ENCODE assay signal across 14 cellular contexts in the genomic region with DNA sequence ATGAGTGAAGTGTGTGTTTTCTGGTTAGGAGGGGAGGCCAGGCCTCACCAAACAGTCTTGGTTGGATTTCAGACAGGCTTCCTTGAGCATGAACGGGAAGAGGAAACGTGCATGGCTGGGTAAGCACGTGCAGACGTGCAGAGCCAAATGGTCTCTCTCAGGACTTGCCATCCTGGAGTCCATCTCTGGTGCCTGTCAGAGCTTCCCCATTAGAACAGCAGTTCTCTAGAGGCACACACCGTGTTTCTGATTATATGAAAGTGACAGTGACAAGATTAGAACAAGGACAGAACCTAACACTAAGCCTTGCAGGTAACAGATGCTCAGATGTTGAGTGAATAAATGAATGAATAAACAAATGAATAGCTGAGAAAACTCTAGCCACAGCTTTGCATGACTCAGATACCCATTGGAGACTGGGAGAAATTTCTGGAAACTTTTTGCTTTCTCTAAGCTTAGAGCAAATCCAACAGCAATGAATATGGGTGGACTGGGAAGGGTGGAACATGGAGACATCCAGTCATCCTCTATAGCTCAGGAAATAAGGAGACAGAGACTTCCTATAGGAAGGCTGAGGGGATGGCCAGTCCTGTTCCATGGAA. TPM values are rescaled to one million over a fixed set of nuclear protein-coding genes. Genes with fewer than 3 reads are reported as not detected.
A peak's percentile ranks its signal among the peaks of the same experiment; 100 is the strongest.
DNase-seq lines count a peak whose midpoint lies in the region; ATAC-seq and TF ChIP-seq lines count a peak whose summit lies in the region.
"Had no signal": no experiment of that assay in that cellular context is flagged by ENCODE, and none has a peak within 500 bp of the region (broad histone marks: within the 10 kb centered on the region; RNA-seq: fewer than 3 reads in every experiment).

No MANE protein-coding gene starts in this region.

- no peaks in the 10 kb centered on the region for H3K4me1 ChIP-seq in psoas muscle
- H3K4me1 ChIP-seq in testis: no peaks in the 10 kb centered on the region
- no peaks in the 10 kb centered on the region for H3K4me1 ChIP-seq in breast epithelium

- H3K27ac ChIP-seq in cingulate gyrus (ENCODE audit: low read depth, low read length): peak overlapping the region; percentile 26
- peak overlapping the region; percentile 32 for H3K27ac ChIP-seq in psoas muscle
- peak overlapping the region in 1 of 2 donors; percentile 32 for H3K27ac ChIP-seq in testis
- H3K27ac ChIP-seq in breast epithelium: peak overlapping the region in 1 of 2 donors; percentile 53

- no peak overlapping the region for H3K4me3 ChIP-seq in GM12865 (ENCODE audit: low read depth, low read length)
- H3K4me3 ChIP-seq in psoas muscle: no peak overlapping the region
- H3K4me3 ChIP-seq in testis: no peak overlapping the region
- H3K4me3 ChIP-seq in breast epithelium: no peak overlapping the region

- H3K27me3 Mint-ChIP-seq in HFFc6 (ENCODE audit: insufficient read depth): peaks cover 4% of the 10 kb centered on the region

- H3K9me3 Mint-ChIP-seq in HFFc6: no peaks in the 10 kb centered on the region
- H3K9me3 Mint-ChIP-seq: activated CD8-positive, alpha-beta T cell treated with anti-CD3 and anti-CD28 coated beads for 36 hours; activated naive CD4-positive, alpha-beta T cell treated with anti-CD3 and anti-CD28 coated beads, Interleukin-2, amount 50 U/mL, for 72 hours had no signal

- H3K27me3 ChIP-seq in psoas muscle (ENCODE audit: insufficient read depth in 3 of 3, low read length in 2 of 3) (no peaks in the 10 kb centered on the region), testis (no peaks in the 10 kb centered on the region), breast epithelium (no peaks in the 10 kb centered on the region)

- peak overlapping the region; percentile 77 for H3K27ac Mint-ChIP-seq in HFFc6
- H3K27ac Mint-ChIP-seq: activated CD8-positive, alpha-beta T cell treated with anti-CD3 and anti-CD28 coated beads for 36 hours had no signal

- TF ChIP-seq POLR2A in testis (IDR thresholded peaks at IDR 0.05): no peak
- no peak for TF ChIP-seq POLR2A in breast epithelium (IDR thresholded peaks at IDR 0.05)

- peak overlapping the region; percentile 60 for H3K4me3 Mint-ChIP-seq in HFFc6
- H3K4me3 Mint-ChIP-seq: activated CD8-positive, alpha-beta T cell treated with anti-CD3 and anti-CD28 coated beads for 36 hours had no signal

- H3K4me1 Mint-ChIP-seq in HFFc6 (ENCODE audit: low read depth): peaks cover 77% of the 10 kb centered on the region

- H3K36me3 ChIP-seq in psoas muscle (ENCODE audit: insufficient read depth in 1 of 2, low read depth in 1 of 2): no peaks in the 10 kb centered on the region
- no peaks in the 10 kb centered on the region for H3K36me3 ChIP-seq in testis (ENCODE audit: low read depth, missing control alignments)
- no peaks in the 10 kb centered on the region for H3K36me3 ChIP-seq in breast epithelium

- TF ChIP-seq CTCF in GM12865 (IDR thresholded peaks at IDR 0.05; ENCODE audit: insufficient read depth, low read depth, low read length, missing control alignments): no peak
- no peak for TF ChIP-seq CTCF in HFFc6 (IDR thresholded peaks at IDR 0.05)
- no peak for TF ChIP-seq CTCF in psoas muscle (IDR thresholded peaks at IDR 0.05)
- no peak for TF ChIP-seq CTCF in testis (IDR thresholded peaks at IDR 0.05)
- TF ChIP-seq CTCF in breast epithelium (IDR thresholded peaks at IDR 0.05): no peak

- no peak for ATAC-seq in psoas muscle
- ATAC-seq: activated CD8-positive, alpha-beta T cell treated with anti-CD3 and anti-CD28 coated beads for 36 hours; activated naive CD4-positive, alpha-beta T cell treated with anti-CD3 and anti-CD28 coated beads, Interleukin-2, amount 50 U/mL, for 72 hours had no signal

- peaks cover 40% of the 10 kb centered on the region for H3K36me3 Mint-ChIP-seq in HFFc6 (ENCODE audit: low read depth)
- H3K36me3 Mint-ChIP-seq: activated naive CD4-positive, alpha-beta T cell treated with anti-CD3 and anti-CD28 coated beads, Interleukin-2, amount 50 U/mL, for 72 hours had no signal

- no peaks in the 10 kb centered on the region for H3K9me3 ChIP-seq in psoas muscle
- no peaks in the 10 kb centered on the region for H3K9me3 ChIP-seq in testis
- no peaks in the 10 kb centered on the region for H3K9me3 ChIP-seq in breast epithelium

- intact Hi-C loops in psoas muscle (cut with DNase I) (no loop called here), testis (cut with DNase I; ENCODE audit: low total_unique reads) (no loop called here), breast epithelium (cut with DNase I; ENCODE audit: low total_unique reads) (no loop called here)

- peak; percentile 39 for DNase-seq in GM12865 (ENCODE audit: low read depth)
- no peak for DNase-seq in HFFc6
- no peak for DNase-seq in psoas muscle
- DNase-seq in amygdala (lab: John Stamatoyannopoulos, UW): no peak
- no peak for DNase-seq in testis
- DNase-seq in NCI-H345 treated with DMSO at 0.1 percent for 48 hours (lab: John Stamatoyannopoulos, UW; ENCODE audit: unreplicated experiment): no peak
- no peak for DNase-seq in breast epithelium (ENCODE audit: low spot score in 2 of 2)
- DNase-seq: activated CD8-positive, alpha-beta T cell treated with anti-CD3 and anti-CD28 coated beads for 36 hours; MV-4-11; NCI-H748 treated with DMSO at 0.1 percent for 48 hours; stimulated activated CD4-positive, alpha-beta T cell treated with anti-CD3 and anti-CD28 coated beads, Interleukin-2, amount 100 ng/mL, for 48 hours; SW 1271 had no signal

- WGBS in psoas muscle, 3 donors: 28 to 44% (median 35%) methylated on average over 5 of the region's 5 CpGs
- WGBS in testis, 2 donors: 70 to 84% methylated on average over 5 of the region's 5 CpGs

RNA-seq across cellular contexts. Expression of gene CALD1, which starts 11.8 kb away (rescaled TPM):
- 1,000 to 10,000 TPM; 1,066 to 1,726 (median 1,102) TPM for total RNA-seq in HFFc6 (2021; fragmentation: NEBNext Ultra II Directional; extraction: Animal tissue kit (Norgen Biotek cat#: 25700))
- total RNA-seq in psoas muscle (10 to 100 TPM; 25.0 to 59.5 (median 33.3) TPM), testis (100 to 1,000 TPM; 135 to 153 TPM), breast epithelium (100 to 1,000 TPM; 252 to 335 (median 266) TPM)
- polyA plus RNA-seq in psoas muscle (10 to 100 TPM; 16.8 to 24.7 (median 17.9) TPM), testis (ENCODE audit: insufficient read depth, low read depth, low replicate concordance) (103 TPM)
